9 cellular contexts compared by ENCODE assay signal in genomic region chr10:128959746-128960145, GRCh38.
"Had no signal": no experiment of that assay in that cellular context is flagged by ENCODE, and none has a peak within 500 bp of the region (broad histone marks: within the 10 kb centered on the region; RNA-seq: fewer than 3 reads in every experiment).

No MANE protein-coding gene starts in this region.

- DNase-seq: GM23248, GOT3, H7, H9, HCEC 1CT, HFFc6 had no signal

- H3K4me3 Mint-ChIP-seq: GM23338, H9, HFFc6 had no signal

- H3K4me2 ChIP-seq: GM23338 had no signal

- H3K4me3 ChIP-seq: GM23248, GM23338, HAP-1 had no signal

- H3K27ac ChIP-seq: GM23248 had no signal

- H2AFZ ChIP-seq: GM23248, GM23338 had no signal

- H3K27ac Mint-ChIP-seq: GM23338, H9, HFFc6 had no signal

- H3K9ac ChIP-seq: GM23248 had no signal

- H3K4me1 ChIP-seq: HAP-1 had no signal

- H3K36me3 ChIP-seq: HAP-1 had no signal

- ATAC-seq: GM23338, HCT116 had no signal

- H3K9me3 Mint-ChIP-seq: H9 had no signal

- H3K9me3 ChIP-seq: HAP-1 had no signal

- H3K4me1 Mint-ChIP-seq: GM23338, H9 had no signal
